ENCODE assay signal across 9 cellular contexts in the genomic region with DNA sequence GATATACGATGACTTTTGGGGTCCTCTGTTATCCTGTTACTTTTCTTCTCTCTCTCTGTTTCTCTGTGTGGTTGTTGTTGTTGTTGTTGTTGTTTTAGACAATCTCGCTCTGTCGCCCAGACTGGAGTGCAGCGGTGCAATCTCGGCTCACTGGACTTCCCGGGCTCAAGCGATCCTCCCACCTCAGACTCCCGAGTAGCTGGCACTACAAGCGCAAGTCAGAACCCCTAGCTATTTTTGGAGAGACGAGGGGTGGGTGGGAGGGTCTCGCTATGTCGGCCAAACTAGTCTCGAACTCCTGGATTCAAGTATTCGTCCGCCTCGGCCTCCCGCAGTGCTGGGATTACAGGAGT. TPM values are rescaled to one million over a fixed set of nuclear protein-coding genes. Genes with fewer than 3 reads are reported as not detected.
DNase-seq lines count a peak whose midpoint lies in the region; ATAC-seq and TF ChIP-seq lines count a peak whose summit lies in the region.
"Had no signal": no experiment of that assay in that cellular context is flagged by ENCODE, and none has a peak within 500 bp of the region (broad histone marks: within the 10 kb centered on the region; RNA-seq: fewer than 3 reads in every experiment).

No MANE protein-coding gene starts in this region.

- H3K27me3 Mint-ChIP-seq in T-helper 1 cell treated with Interleukin-12 subunit alpha and Interleukin-12 subunit beta and Interleukin-4 antibody, amounts not matched to agents 30 μg/mL and 1 μg/mL, for 36 hours (ENCODE audit: low read depth) = peaks cover 29% of the 10 kb centered on the region
- H3K27me3 Mint-ChIP-seq in WTC11 (ENCODE audit: low read depth) = peaks cover 21% of the 10 kb centered on the region

- DNase-seq in T-helper 1 cell (no peak), WTC11 (ENCODE audit: low spot score) (no peak), fibroblast of pulmonary artery (ENCODE audit: low read depth) (no peak), retinal pigment epithelial cell (ENCODE audit: low read depth) (no peak), NCI-H748 treated with DMSO at 0.1 percent for 48 hours (lab: John Stamatoyannopoulos, UW) (no peak), NCI-H1436 (lab: John Stamatoyannopoulos, UW) (no peak)
- DNase-seq: NCI-H526 treated with DMSO at 0.1 percent for 48 hours had no signal

- peaks cover 11% of the 10 kb centered on the region for H3K9me3 Mint-ChIP-seq in T-helper 1 cell treated with Interleukin-12 subunit alpha and Interleukin-12 subunit beta and Interleukin-4 antibody, amounts not matched to agents 30 μg/mL and 1 μg/mL, for 36 hours
- H3K9me3 Mint-ChIP-seq in WTC11 = peaks cover 13% of the 10 kb centered on the region

- H3K4me1 Mint-ChIP-seq in T-helper 1 cell treated with Interleukin-12 subunit alpha and Interleukin-12 subunit beta and Interleukin-4 antibody, amounts not matched to agents 30 μg/mL and 1 μg/mL, for 36 hours (ENCODE audit: low read depth) = peaks cover 23% of the 10 kb centered on the region
- peaks cover 14% of the 10 kb centered on the region for H3K4me1 Mint-ChIP-seq in WTC11

- POLR2A ChIA-PET in WTC11 (lab: Charles Lee) = interaction anchor here (1.0 kb wide), 1 partner anchor 247 kb away, joined by 3 read pairs; no protein-coding TSS in a partner anchor

- H3K36me3 Mint-ChIP-seq in T-helper 1 cell treated with Interleukin-12 subunit alpha and Interleukin-12 subunit beta and Interleukin-4 antibody, amounts not matched to agents 30 μg/mL and 1 μg/mL, for 36 hours (ENCODE audit: low read depth) = peaks cover 2% of the 10 kb centered on the region
- H3K36me3 Mint-ChIP-seq in WTC11 = peaks cover 4% of the 10 kb centered on the region; the same call in 1 of the 2 replicates

- peak overlapping the region; percentile 84 for H3K4me3 Mint-ChIP-seq in T-helper 1 cell treated with Interleukin-12 subunit alpha and Interleukin-12 subunit beta and Interleukin-4 antibody, amounts not matched to agents 30 μg/mL and 1 μg/mL, for 36 hours
- H3K4me3 Mint-ChIP-seq in WTC11 = peak overlapping the region; percentile 90

- ATAC-seq in WTC11 (no peak), HG03439 (IDR thresholded peaks at IDR 0.05; ENCODE audit: unreplicated experiment) (no peak)

- CTCF ChIA-PET in WTC11 (lab: Charles Lee) = interaction anchor here (1.3 to 7.6 kb wide), 3 partner anchors 17 to 255 kb away, joined by 4 to 181 read pairs (median 7); a partner anchor contains a TSS

- H3K4me3 ChIP-seq in fibroblast of pulmonary artery (replicated peaks; ENCODE audit: low read depth, low read length) = peak overlapping the region; percentile 63
- H3K4me3 ChIP-seq in retinal pigment epithelial cell (ENCODE audit: low read length) = peak overlapping the region; percentile 52

- peak overlapping the region; percentile 83 for H3K27ac Mint-ChIP-seq in T-helper 1 cell treated with Interleukin-12 subunit alpha and Interleukin-12 subunit beta and Interleukin-4 antibody, amounts not matched to agents 30 μg/mL and 1 μg/mL, for 36 hours
- H3K27ac Mint-ChIP-seq in WTC11 = no peak overlapping the region

- TF ChIP-seq CTCF in WTC11 (IDR thresholded peaks at IDR 0.05) (no peak), fibroblast of pulmonary artery (IDR thresholded peaks at IDR 0.05; ENCODE audit: low read length, missing control alignments) (no peak), retinal pigment epithelial cell (conservative IDR thresholded peaks at IDR 0.05; ENCODE audit: low read depth, low read length) (no peak)

TF ChIP-seq in WTC11, 78 proteins besides CTCF, POLR2A, EP300 and RAD21:
- no peak for TF ChIP-seq CREM (CRISPR knock-in tag; IDR thresholded peaks at IDR 0.05)
- no peak for TF ChIP-seq IRF2 (CRISPR knock-in tag; IDR thresholded peaks at IDR 0.05; ENCODE audit: borderline replicate concordance, low read depth)
- no peak for TF ChIP-seq PRRX2 (CRISPR knock-in tag; IDR thresholded peaks at IDR 0.05)
- TF ChIP-seq CBFB (CRISPR knock-in tag; IDR thresholded peaks at IDR 0.05; ENCODE audit: low read depth) = no peak
- TF ChIP-seq FOXP1 (CRISPR knock-in tag; IDR thresholded peaks at IDR 0.05; ENCODE audit: borderline replicate concordance) = peak; percentile 60; the same call in 1 of the 2 replicates

RNA-seq across cellular contexts. Expression of a gene that starts 19.1 kb away (rescaled TPM):
- 21.0 to 22.1 TPM (median 21.6 TPM) in 3 replicates for total RNA-seq in WTC11 (2021)

RNA-seq across cellular contexts. Expression of a gene that starts 39.5 kb away (rescaled TPM):
- total RNA-seq in WTC11 (2021) = 57.1 to 67.4 TPM (median 57.6 TPM) in 3 replicates
